1 cellular context compared by ENCODE assay signal in genomic region chr18:33700513-33700976, GRCh38.
TF ChIP-seq lines count a peak whose summit lies in the region.

No MANE protein-coding gene starts in this region.

TF ChIP-seq in HepG2, 621 proteins besides CTCF, POLR2A, EP300 and RAD21 (continued from another document):
- TF ChIP-seq ZNF512 (CRISPR knock-in tag; IDR thresholded peaks at IDR 0.05) (no peak), ZFP90 (CRISPR knock-in tag; IDR thresholded peaks at IDR 0.05; ENCODE audit: borderline replicate concordance) (no peak), NFE2 (CRISPR knock-in tag; IDR thresholded peaks at IDR 0.05) (no peak), ZFP41 (CRISPR knock-in tag; IDR thresholded peaks at IDR 0.05; ENCODE audit: borderline replicate concordance) (no peak), ZNF343 (CRISPR knock-in tag; IDR thresholded peaks at IDR 0.05) (no peak), HDAC1 (CRISPR knock-in tag; IDR thresholded peaks at IDR 0.05) (no peak), STAT6 (CRISPR knock-in tag; IDR thresholded peaks at IDR 0.05; ENCODE audit: borderline replicate concordance) (no peak), DMTF1 (CRISPR knock-in tag; IDR thresholded peaks at IDR 0.05) (no peak), HHEX (CRISPR knock-in tag; IDR thresholded peaks at IDR 0.05) (no peak), GFI1 (CRISPR knock-in tag; IDR thresholded peaks at IDR 0.05; ENCODE audit: borderline replicate concordance) (no peak)
